ENCODE assay signal across 9 cellular contexts in genomic region chr17:36183001-36183810, GRCh38. TPM values are rescaled to one million over a fixed set of nuclear protein-coding genes. Genes with fewer than 3 reads are reported as not detected.
DNase-seq lines count a peak whose midpoint lies in the region; ATAC-seq and TF ChIP-seq lines count a peak whose summit lies in the region.
"Had no signal": no experiment of that assay in that cellular context is flagged by ENCODE, and none has a peak within 500 bp of the region (broad histone marks: within the 10 kb centered on the region; RNA-seq: fewer than 3 reads in every experiment).

No MANE protein-coding gene starts in this region.

- WGBS in mesenchymal stem cell = 1% methylated on average over 69 of the region's 72 CpGs
- WGBS in transverse colon (ENCODE audit: low coverage in 1 of 2), 2 donors = 1% methylated on average over 25 of the region's 72 CpGs; no CpG with 5 or more reads in 1 of the 2 donors

- H3K27ac ChIP-seq in C4-2B (peak overlapping the region; percentile 55), mesenchymal stem cell (ENCODE audit: low read length, poor library complexity, severe bottlenecking) (no peak overlapping the region), transverse colon (peak overlapping the region; percentile 26 to 80 (median 77))

- peak overlapping the region; percentile 16 to 27 for H3K23ac ChIP-seq in mesenchymal stem cell (ENCODE audit: low read length in 2 of 2)

- H3K27me3 ChIP-seq in mesenchymal stem cell (ENCODE audit: control insufficient read depth in 1 of 2, insufficient read depth in 1 of 2, low read length in 2 of 2) (peaks cover 16 to 20% of the 10 kb centered on the region in 2 experiments), transverse colon (peaks cover 26% of the 10 kb centered on the region)

- H3K9me3 ChIP-seq in mesenchymal stem cell (ENCODE audit: control insufficient read depth, low read length) (no peaks in the 10 kb centered on the region), transverse colon (no peaks in the 10 kb centered on the region)

- peak overlapping the region; percentile 58 for H2AFZ ChIP-seq in mesenchymal stem cell (ENCODE audit: low read depth, low read length)

- H3K79me1 ChIP-seq in mesenchymal stem cell (replicated peaks; ENCODE audit: low read length, poor library complexity, severe bottlenecking) = no peaks in the 10 kb centered on the region

- H3K14ac ChIP-seq in mesenchymal stem cell (ENCODE audit: low read length in 2 of 2) = peak overlapping the region; percentile 53 to 99

- intact Hi-C loops in transverse colon (cut with DNase I; ENCODE audit: low total_unique reads) = no loop called here

- H4K91ac ChIP-seq in mesenchymal stem cell (ENCODE audit: low read length) = peak overlapping the region; percentile 92

- peak overlapping the region; percentile 79 to 80 for H3K18ac ChIP-seq in mesenchymal stem cell (ENCODE audit: low read depth in 1 of 2, low read length in 2 of 2)

- ATAC-seq in GM19397 (IDR thresholded peaks at IDR 0.05; ENCODE audit: unreplicated experiment) = peak; percentile 51

- peak overlapping the region; percentile 73 for H3K9ac ChIP-seq in mesenchymal stem cell (ENCODE audit: low read length)

- H2BK15ac ChIP-seq in mesenchymal stem cell (ENCODE audit: low read depth, poor library complexity, severe bottlenecking) = peak overlapping the region; percentile 95

- H2AK5ac ChIP-seq in mesenchymal stem cell (ENCODE audit: low read length, severe bottlenecking) = no peak overlapping the region

- in situ Hi-C loops in transverse colon (cut with MboI; ENCODE audit: low pct_ligation_motif_present in 1 of 4, low pct_unique_long_range_greater_than_20kb in 1 of 4, low sequenced_read_pairs in 3 of 4) = no loop called here

- no peak overlapping the region for H2BK5ac ChIP-seq in mesenchymal stem cell (ENCODE audit: low read depth, low read length, poor library complexity, severe bottlenecking)

- H3K36me3 ChIP-seq in mesenchymal stem cell (ENCODE audit: control insufficient read depth in 1 of 2, insufficient read depth in 2 of 2, low read depth in 1 of 2, low read length in 2 of 2) = no peaks in the 10 kb centered on the region
- H3K36me3 ChIP-seq in transverse colon = no peaks in the 10 kb centered on the region

- TF ChIP-seq EP300 in transverse colon (IDR thresholded peaks at IDR 0.05; ENCODE audit: low read depth) = no peak

- H2BK120ac ChIP-seq in mesenchymal stem cell (ENCODE audit: low read depth, low read length) = peak overlapping the region; percentile 93

- DNase-seq in NOMO-1 treated with dmso at 0.1 percent for 144 hours (lab: John Stamatoyannopoulos, UW; ENCODE audit: unreplicated experiment) (peak; percentile 62), ecto neural progenitor cell (ENCODE audit: low spot score) (peak; percentile 98), mesenchymal stem cell (peak; percentile 78), transverse colon (peak; percentile 68), NCI-H1092 (lab: John Stamatoyannopoulos, UW) (no peak), KG1 (lab: John Stamatoyannopoulos, UW) (no peak)

- peak overlapping the region; percentile 92 for H4K8ac ChIP-seq in mesenchymal stem cell (ENCODE audit: low read length)

- peak; percentile 73 for TF ChIP-seq POLR2A in transverse colon (IDR thresholded peaks at IDR 0.05)

- H2BK12ac ChIP-seq in mesenchymal stem cell (ENCODE audit: low read length in 2 of 2) = peak overlapping the region; percentile 59 to 71

- H3K4me3 ChIP-seq in mesenchymal stem cell (ENCODE audit: insufficient read depth in 1 of 2, low read depth in 1 of 2, low read length in 2 of 2) = peak overlapping the region; percentile 61 to 74
- peak overlapping the region; percentile 45 to 63 (median 58) for H3K4me3 ChIP-seq in transverse colon

- H3K4me1 ChIP-seq in mesenchymal stem cell (ENCODE audit: control insufficient read depth, insufficient read depth, low read depth, low read length) = peaks cover 16% of the 10 kb centered on the region
- peaks cover 0 to 26% (median 18%) of the 10 kb centered on the region in 4 donors for H3K4me1 ChIP-seq in transverse colon

- no peak for TF ChIP-seq CTCF in C4-2B (conservative IDR thresholded peaks at IDR 0.05)
- no peak for TF ChIP-seq CTCF in transverse colon (IDR thresholded peaks at IDR 0.05)

- H3K4ac ChIP-seq in mesenchymal stem cell (ENCODE audit: low read depth in 1 of 2, low read length in 2 of 2) = peak overlapping the region; percentile 34 to 67

- H3K4me2 ChIP-seq in mesenchymal stem cell (ENCODE audit: low read length, poor library complexity, severe bottlenecking) = peak overlapping the region; percentile 91

RNA-seq across cellular contexts. Expression of gene TBC1D3B, which starts 6.8 kb away (rescaled TPM):
- polyA plus RNA-seq in mesenchymal stem cell (2013, experiment 1 of 2) = 1.2 TPM
- polyA plus RNA-seq in mesenchymal stem cell (2013, experiment 2 of 2) = 1.3 TPM
- total RNA-seq in transverse colon = 10 to 100 TPM in 1 of 4 donors, 1 to 10 TPM in 1, not detected in 2; 5.2 to 12.1 TPM

RNA-seq across cellular contexts. Expression of gene CCL3L1, which starts 13.4 kb away (rescaled TPM):
- 0.76 TPM for polyA plus RNA-seq in mesenchymal stem cell (2013, experiment 1 of 2)
- 0.97 TPM for polyA plus RNA-seq in mesenchymal stem cell (2013, experiment 2 of 2)
- total RNA-seq in transverse colon = under 1 TPM in 1 of 4 donors, not detected in 3; 0.79 TPM
- total RNA-seq: renal cortical epithelial cell had no signal

RNA-seq across cellular contexts. Expression of gene CCL4L2, which starts 27.7 kb away (rescaled TPM):
- not detected for polyA plus RNA-seq in mesenchymal stem cell (2013, experiment 1 of 2)
- 0.10 TPM for polyA plus RNA-seq in mesenchymal stem cell (2013, experiment 2 of 2)
- total RNA-seq in transverse colon = 1 to 10 TPM in 2 of 4 donors, not detected in 2; 4.0 TPM
- total RNA-seq: renal cortical epithelial cell had no signal

Comparison
In these comparisons a context has a peak if more than half of its experiments do, and no peak if none do; other contexts are left out.
1. DNase-seq: peak in NOMO-1 treated with dmso at 0.1 percent for 144 hours (single experiment), ecto neural progenitor cell (single experiment), mesenchymal stem cell (single experiment) and transverse colon (single experiment); none in NCI-H1092 (single experiment) and KG1 (single experiment).